ENCODE assay signal across 8 cellular contexts in the genomic region with DNA sequence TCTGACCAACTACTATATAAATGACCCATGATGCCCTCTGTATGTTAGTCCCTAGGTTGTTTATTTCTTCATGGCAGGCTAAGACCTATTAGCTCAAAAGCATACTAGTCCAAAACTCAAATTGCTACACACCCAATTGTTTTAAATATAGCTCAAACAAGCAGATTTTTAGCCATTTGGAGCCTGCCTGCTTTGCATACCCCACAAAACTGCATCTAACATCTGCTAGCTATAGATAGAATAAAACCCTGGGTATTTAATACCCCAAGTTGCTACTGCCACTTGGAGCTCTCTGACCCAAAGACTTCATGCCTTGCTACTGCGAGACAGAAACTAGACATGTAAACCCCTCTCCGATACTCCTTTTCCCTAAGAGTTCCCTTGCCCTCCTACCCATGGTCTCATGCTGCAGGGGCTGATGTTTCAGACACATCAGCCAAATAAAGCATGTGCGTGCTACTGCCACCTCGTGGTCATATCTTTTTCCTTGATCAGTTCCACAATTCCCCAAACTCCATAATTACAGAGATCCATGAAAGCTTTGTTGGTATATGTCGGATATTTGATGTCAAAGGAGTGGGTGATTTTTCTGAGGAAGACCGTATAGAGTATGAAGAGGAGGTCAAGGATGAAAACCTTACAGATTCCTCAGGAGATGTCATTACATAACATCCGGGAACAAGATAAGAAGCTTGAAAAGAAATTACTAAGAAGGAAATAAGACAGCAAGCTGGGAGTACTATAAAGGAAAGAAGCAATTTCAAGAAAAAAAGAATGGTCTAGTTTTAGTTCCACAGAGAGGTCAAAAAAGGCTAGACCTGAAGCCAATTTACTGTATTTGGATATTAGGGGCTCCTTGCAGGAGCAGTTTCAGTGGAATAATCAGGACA.
DNase-seq lines count a peak whose midpoint lies in the region; ATAC-seq and FAIRE-seq lines count a peak whose summit lies in the region.

No MANE protein-coding gene starts in this region.

- DNase-seq in D341Med (ENCODE audit: low spot score) (peak; percentile 47), HTR-8/SVneo (ENCODE audit: insufficient read length, low spot score) (peak; percentile 3), glomerular endothelial cell (ENCODE audit: extremely low read depth, low read depth, low spot score) (peak; percentile 22), retina (peak; percentile 66), NCI-H1092 (lab: John Stamatoyannopoulos, UW) (no peak)
- no peak for DNase-seq in effector CD4-positive, alpha-beta T cell

- FAIRE-seq in HTR-8/SVneo (lab: Jason Lieb, UNC) = no peak
- peak; percentile 43 for FAIRE-seq in TTC549 (lab: Jason Lieb, UNC)

- ATAC-seq in GM18873 (IDR thresholded peaks at IDR 0.05; ENCODE audit: low FRiP score, unreplicated experiment) = peak; percentile 68

Comparison
In these comparisons a context has a peak if more than half of its experiments do, and no peak if none do; other contexts are left out.
1. DNase-seq: peak in D341Med (single experiment), HTR-8/SVneo (single experiment), glomerular endothelial cell (single experiment) and retina (single experiment); none in effector CD4-positive, alpha-beta T cell (single experiment) and NCI-H1092 (single experiment).